1 cellular context compared by ENCODE assay signal in the genomic region with DNA sequence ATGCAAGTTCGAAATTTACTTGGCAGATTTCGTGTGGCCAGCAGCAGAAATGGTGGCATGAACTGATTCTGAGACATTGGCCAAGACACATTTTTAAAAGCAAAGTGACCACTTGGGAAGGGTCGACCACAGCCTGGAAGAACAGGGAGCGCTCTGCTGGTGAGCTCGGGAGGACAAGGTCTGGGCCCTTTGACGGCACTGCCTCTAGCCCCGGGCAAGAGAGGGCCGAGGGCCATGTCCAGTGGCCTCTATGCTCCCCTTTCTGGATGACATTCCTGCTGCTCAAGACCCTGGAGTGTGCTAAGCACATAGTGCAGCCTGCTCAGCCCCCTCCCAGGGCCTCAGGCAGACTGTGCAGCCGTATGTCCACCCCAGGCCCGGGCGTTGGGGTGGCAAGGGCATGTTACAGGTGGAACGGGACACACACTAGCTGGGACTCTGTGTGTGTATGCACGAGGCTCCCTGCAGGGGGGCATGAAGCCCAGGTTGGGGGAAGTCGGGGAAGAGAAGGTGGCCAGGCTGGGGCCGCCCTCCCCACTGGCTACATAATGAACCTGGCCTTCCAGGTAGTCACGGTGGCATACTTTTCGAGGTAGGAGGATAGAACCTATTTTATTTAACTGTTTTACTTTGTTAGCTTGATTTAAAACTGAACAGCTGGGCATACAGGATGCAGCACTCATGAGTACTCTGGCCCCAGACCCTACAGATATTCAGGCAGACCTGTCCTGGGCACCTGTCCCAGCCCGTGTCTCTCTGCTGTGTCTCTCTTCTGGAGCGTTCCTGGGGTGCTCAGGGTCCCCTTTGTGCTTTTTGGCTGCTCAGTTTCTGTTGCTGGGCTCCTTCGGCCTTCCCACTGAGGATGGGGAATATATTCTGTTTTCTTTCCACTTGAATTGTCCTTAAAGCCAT.
TF ChIP-seq lines count a peak whose summit lies in the region.

No MANE protein-coding gene starts in this region.

TF ChIP-seq in HEK293, 187 proteins besides CTCF, POLR2A, EP300 and RAD21:
- 0 out of 2 replicates have a peak, but pooled peaks have one; percentile 15 for TF ChIP-seq GLIS2 (tag by site-specific recombination; IDR thresholded peaks at IDR 0.05)
- TF ChIP-seq ZNF404 (tag by site-specific recombination; IDR thresholded peaks at IDR 0.05), result no peak
- no peak for TF ChIP-seq ZNF214 (tag by site-specific recombination; IDR thresholded peaks at IDR 0.05; ENCODE audit: borderline replicate concordance)
- TF ChIP-seq ZBTB48 (tag by site-specific recombination; IDR thresholded peaks at IDR 0.05), result 0 out of 2 replicates have a peak, but pooled peaks have one; percentile 42
- TF ChIP-seq ZBTB1 (tag by site-specific recombination; IDR thresholded peaks at IDR 0.05), result no peak
- peak; percentile 36; the same call in 1 of the 2 replicates for TF ChIP-seq SCRT2 (tag by site-specific recombination; IDR thresholded peaks at IDR 0.05)
